In the genomic region with DNA sequence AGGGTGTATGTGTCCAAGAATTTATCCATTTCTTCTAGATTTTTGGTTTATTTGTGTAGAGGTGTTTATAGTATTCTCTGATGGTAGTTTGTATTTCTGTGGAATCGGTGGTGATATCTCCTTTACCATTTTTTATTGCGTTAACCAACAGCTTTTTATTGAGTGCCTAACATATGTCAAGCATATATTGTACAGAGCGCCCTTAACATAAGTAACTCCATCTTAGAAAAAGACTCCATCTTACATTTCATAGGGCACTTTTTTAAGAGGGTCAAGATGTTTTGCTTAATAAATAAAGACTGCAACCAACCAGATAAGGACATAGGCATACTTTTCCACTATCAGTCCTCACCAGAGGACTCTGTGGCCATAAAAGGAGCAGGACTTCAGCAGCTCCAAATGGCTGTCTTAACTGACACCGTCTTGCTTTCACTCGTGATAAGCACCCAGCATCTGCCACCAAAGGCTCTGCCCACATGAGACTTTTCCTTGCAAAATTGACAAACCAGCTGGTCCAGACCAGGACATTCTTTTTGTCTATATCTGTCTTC, we compare ENCODE assay signal across 26 cellular contexts.
"Had no signal": no experiment of that assay in that cellular context is flagged by ENCODE, and none has a peak within 500 bp of the region (broad histone marks: within the 10 kb centered on the region; RNA-seq: fewer than 3 reads in every experiment).

No MANE protein-coding gene starts in this region.

- ATAC-seq: naive thymus-derived CD8-positive, alpha-beta T cell; natural killer cell treated with Interleukin-12 subunit alpha and Interleukin-12 subunit beta and Interleukin-15 and Interleukin-18, amount 100 ng/mL, for 72 hours; pancreas; right lobe of liver; stimulated activated effector memory CD8-positive, alpha-beta T cell treated with anti-CD3 and anti-CD28 coated beads, Interleukin-12 subunit alpha, Interleukin-12 subunit beta, amount 100 ng/mL, for 72 hours; stimulated activated naive B cell treated with anti-CD40 and anti-IgM and Interleukin-4, amounts not matched to agents 10 μg/mL and 1 μg/mL and 100 μg/mL, for 72 hours; upper lobe of right lung had no signal

- H3K27ac ChIP-seq: neutrophil, pancreas, prostate gland, right atrium auricular region, right lobe of liver, sigmoid colon, stomach, suprapubic skin, testis, tibial artery, transverse colon, upper lobe of right lung, uterus had no signal

- FAIRE-seq: small intestine had no signal

- DNase-seq: naive thymus-derived CD8-positive, alpha-beta T cell; nephron progenitor cell; nucleus accumbens; pancreas; retina; right lobe of liver; sigmoid colon; small intestine; stimulated activated CD4-positive, alpha-beta T cell treated with anti-CD3 and anti-CD28 coated beads, Interleukin-15, amount 100 ng/mL, for 24 hours; stimulated activated CD4-positive, alpha-beta T cell treated with anti-CD3 and anti-CD28 coated beads, Interleukin-2, amount 100 ng/mL, for 24 hours; stimulated activated CD4-positive, alpha-beta T cell treated with anti-CD3 and anti-CD28 coated beads, Interleukin-2, amount 100 ng/mL, for 48 hours; stimulated activated CD4-positive, alpha-beta T cell treated with anti-CD3 and anti-CD28 coated beads, Interleukin-4, amount 100 ng/mL, for 24 hours; stimulated activated naive B cell treated with anti-CD40 and anti-IgM and Interleukin-4, amounts not matched to agents 10 μg/mL and 1 μg/mL and 100 μg/mL, for 72 hours; stimulated activated naive CD4-positive, alpha-beta T cell treated with Interleukin-2 at 50 U/mL for 16 hours; stomach; testis; tibial artery; transverse colon; upper lobe of right lung; uterus had no signal

- H3K9me3 ChIP-seq: neutrophil, pancreas, prostate gland, right lobe of liver, sigmoid colon, suprapubic skin, testis, transverse colon, upper lobe of right lung, uterus had no signal

- H3K4me1 ChIP-seq: pancreas, prostate gland, right atrium auricular region, right lobe of liver, sigmoid colon, stomach, suprapubic skin, testis, tibial artery, transverse colon, upper lobe of right lung, uterus had no signal

- H3K36me3 ChIP-seq: neutrophil, pancreas, prostate gland, right atrium auricular region, right lobe of liver, sigmoid colon, stomach, suprapubic skin, tibial artery, transverse colon, upper lobe of right lung, uterus had no signal

- H3K27me3 ChIP-seq: neutrophil, pancreas, right atrium auricular region, right lobe of liver, sigmoid colon, stomach, suprapubic skin, testis, tibial artery, transverse colon, upper lobe of right lung, uterus had no signal

- H3K4me3 ChIP-seq: pancreas, prostate gland, right atrium auricular region, right lobe of liver, sigmoid colon, stomach, suprapubic skin, testis, tibial artery, transverse colon, upper lobe of right lung, uterus had no signal
